In the genomic region with DNA sequence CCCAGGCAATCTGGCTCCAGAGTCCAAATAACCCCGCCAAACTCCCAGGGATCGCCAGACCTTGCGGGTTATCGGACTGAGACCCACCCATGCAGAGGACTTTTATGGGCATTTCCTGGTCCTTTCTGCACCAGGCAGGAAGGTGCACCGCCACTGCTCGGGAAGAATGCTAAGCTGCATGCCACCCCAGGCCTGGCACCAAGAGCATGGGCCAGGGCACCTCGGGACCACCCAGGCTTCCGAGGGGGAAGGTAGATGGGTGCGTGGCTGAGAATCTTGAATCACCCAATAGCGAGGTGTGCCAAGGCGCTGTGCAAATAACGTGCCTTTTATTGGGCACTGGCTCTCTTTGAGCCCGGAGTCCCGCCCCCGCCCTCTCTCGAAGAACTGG, we compare ENCODE assay signal across 8 cellular contexts. TPM values are rescaled to one million over a fixed set of nuclear protein-coding genes. Genes with fewer than 3 reads are reported as not detected.
DNase-seq lines count a peak whose midpoint lies in the region; ATAC-seq and TF ChIP-seq lines count a peak whose summit lies in the region.

No MANE protein-coding gene starts in this region.

- CTCF ChIA-PET in Calu3 (lab: Charles Lee) = interaction anchor here (0.6 to 1.7 kb wide), 7 partner anchors 13 to 1147 kb away, joined by 3 to 13 read pairs (median 4); no protein-coding TSS in a partner anchor

- H3K36me3 Mint-ChIP-seq in Calu3 (ENCODE audit: insufficient read depth, unreplicated experiment) = peaks cover 33% of the 10 kb centered on the region

- no peaks in the 10 kb centered on the region for H3K4me1 Mint-ChIP-seq in Calu3 (ENCODE audit: low read depth, unreplicated experiment)

- under 1% methylated on average over 16 of the region's 16 CpGs for WGBS in liver

- H3K27ac Mint-ChIP-seq in Calu3 (ENCODE audit: unreplicated experiment) = peak overlapping the region; percentile 68

- TF ChIP-seq CTCF in Calu3 (IDR thresholded peaks at IDR 0.05; ENCODE audit: unreplicated experiment) (no peak), brain microvascular endothelial cell (IDR thresholded peaks at IDR 0.05; ENCODE audit: low read depth, low read length, missing control alignments) (no peak), liver (IDR thresholded peaks at IDR 0.05; ENCODE audit: low read depth, low read length, missing input control) (no peak), thoracic aorta (IDR thresholded peaks at IDR 0.05) (no peak)

- no peaks in the 10 kb centered on the region for H3K27me3 Mint-ChIP-seq in Calu3 (ENCODE audit: unreplicated experiment)

- peak overlapping the region; percentile 79 for H3K4me3 Mint-ChIP-seq in Calu3 (ENCODE audit: low read depth, unreplicated experiment)

- peak; percentile 65 for DNase-seq in Calu3
- DNase-seq in NCI-H2227 (lab: John Stamatoyannopoulos, UW; ENCODE audit: unreplicated experiment) = peak; percentile 84
- DNase-seq in brain microvascular endothelial cell = no peak
- no peak for DNase-seq in thoracic aorta (ENCODE audit: low spot score)
- no peak for DNase-seq in SK-N-DZ (ENCODE audit: low spot score)
- DNase-seq in HPDE6-E6E7 (ENCODE audit: extremely low spot score) = no peak

- H3K9me3 ChIP-seq in liver (ENCODE audit: control insufficient read depth in 4 of 4, low read length in 3 of 4) (no peaks in the 10 kb centered on the region), thoracic aorta (no peaks in the 10 kb centered on the region)

- no peaks in the 10 kb centered on the region for H3K36me3 ChIP-seq in brain microvascular endothelial cell (replicated peaks)
- H3K36me3 ChIP-seq in liver (ENCODE audit: control insufficient read depth in 4 of 4, insufficient read depth in 3 of 4, low read depth in 1 of 4, low read length in 3 of 4) = no peaks in the 10 kb centered on the region
- H3K36me3 ChIP-seq in thoracic aorta = no peaks in the 10 kb centered on the region

- BruUV-seq in Calu3 (replicated peaks; lab: Mats Ljungman, UMichigan) = no TSS peak

- intact Hi-C loops in Calu3 (cut with micrococcal nuclease; ENCODE audit: unreplicated experiment) = no loop called here

- TF ChIP-seq RAD21 in liver (IDR thresholded peaks at IDR 0.05) = no peak

- ATAC-seq in GM21528 (IDR thresholded peaks at IDR 0.05; ENCODE audit: low FRiP score, unreplicated experiment) (peak; percentile 13), thoracic aorta (ENCODE audit: insufficient number of reproducible peaks, low FRiP score, low read depth) (no peak)

- H3K27me3 ChIP-seq in brain microvascular endothelial cell (replicated peaks) (no peaks in the 10 kb centered on the region), liver (ENCODE audit: control insufficient read depth in 4 of 4, insufficient read depth in 4 of 4, low read length in 3 of 4) (no peaks in the 10 kb centered on the region), thoracic aorta (replicated peaks; ENCODE audit: insufficient read depth) (no peaks in the 10 kb centered on the region)

- H3K4me3 ChIP-seq in brain microvascular endothelial cell (ENCODE audit: low read depth, low read length) (peak overlapping the region; percentile 61), liver (ENCODE audit: low read depth in 1 of 3, low read length in 3 of 3) (peak overlapping the region; percentile 57 to 84 (median 68)), thoracic aorta (peak overlapping the region; percentile 92)

- peaks cover 1 to 28% (median 20%) of the 10 kb centered on the region in 4 donors for H3K4me1 ChIP-seq in liver (ENCODE audit: control insufficient read depth in 4 of 4, insufficient read depth in 4 of 4, low read length in 3 of 4)
- peaks cover 0 to 36% of the 10 kb centered on the region in 2 donors for H3K4me1 ChIP-seq in thoracic aorta (ENCODE audit: control insufficient read depth in 1 of 2, low read depth in 2 of 2)

- H3K27ac ChIP-seq in brain microvascular endothelial cell (no peak overlapping the region), liver (ENCODE audit: low read depth in 1 of 2, low read length in 2 of 2) (peak overlapping the region; percentile 92 to 98), thoracic aorta (peak overlapping the region; percentile 92 to 98)

- no peaks in the 10 kb centered on the region for H3K9me3 Mint-ChIP-seq in Calu3 (ENCODE audit: low read depth, unreplicated experiment)

- in situ Hi-C loops in brain microvascular endothelial cell (cut with HindIII; ENCODE audit: low pct_ligation_motif_present, low sequenced_read_pairs) = no loop called here

- H3K9ac ChIP-seq in liver (ENCODE audit: low read depth in 1 of 2, low read length in 2 of 2) = peak overlapping the region; percentile 0 to 74

TF ChIP-seq in liver, 16 proteins besides CTCF, POLR2A, EP300 and RAD21:
- TF ChIP-seq, protein P1, sequence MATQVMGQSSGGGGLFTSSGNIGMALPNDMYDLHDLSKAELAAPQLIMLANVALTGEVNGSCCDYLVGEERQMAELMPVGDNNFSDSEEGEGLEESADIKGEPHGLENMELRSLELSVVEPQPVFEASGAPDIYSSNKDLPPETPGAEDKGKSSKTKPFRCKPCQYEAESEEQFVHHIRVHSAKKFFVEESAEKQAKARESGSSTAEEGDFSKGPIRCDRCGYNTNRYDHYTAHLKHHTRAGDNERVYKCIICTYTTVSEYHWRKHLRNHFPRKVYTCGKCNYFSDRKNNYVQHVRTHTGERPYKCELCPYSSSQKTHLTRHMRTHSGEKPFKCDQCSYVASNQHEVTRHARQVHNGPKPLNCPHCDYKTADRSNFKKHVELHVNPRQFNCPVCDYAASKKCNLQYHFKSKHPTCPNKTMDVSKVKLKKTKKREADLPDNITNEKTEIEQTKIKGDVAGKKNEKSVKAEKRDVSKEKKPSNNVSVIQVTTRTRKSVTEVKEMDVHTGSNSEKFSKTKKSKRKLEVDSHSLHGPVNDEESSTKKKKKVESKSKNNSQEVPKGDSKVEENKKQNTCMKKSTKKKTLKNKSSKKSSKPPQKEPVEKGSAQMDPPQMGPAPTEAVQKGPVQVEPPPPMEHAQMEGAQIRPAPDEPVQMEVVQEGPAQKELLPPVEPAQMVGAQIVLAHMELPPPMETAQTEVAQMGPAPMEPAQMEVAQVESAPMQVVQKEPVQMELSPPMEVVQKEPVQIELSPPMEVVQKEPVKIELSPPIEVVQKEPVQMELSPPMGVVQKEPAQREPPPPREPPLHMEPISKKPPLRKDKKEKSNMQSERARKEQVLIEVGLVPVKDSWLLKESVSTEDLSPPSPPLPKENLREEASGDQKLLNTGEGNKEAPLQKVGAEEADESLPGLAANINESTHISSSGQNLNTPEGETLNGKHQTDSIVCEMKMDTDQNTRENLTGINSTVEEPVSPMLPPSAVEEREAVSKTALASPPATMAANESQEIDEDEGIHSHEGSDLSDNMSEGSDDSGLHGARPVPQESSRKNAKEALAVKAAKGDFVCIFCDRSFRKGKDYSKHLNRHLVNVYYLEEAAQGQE (IDR thresholded peaks at IDR 0.05) = no peak
- TF ChIP-seq GABPA (IDR thresholded peaks at IDR 0.05 in 1 of 2, conservative IDR thresholded peaks at IDR 0.05 in 1 of 2) = no peak
- peak; percentile 24 to 26 for TF ChIP-seq HNF4A (conservative IDR thresholded peaks at IDR 0.05)
- peak; percentile 39 for TF ChIP-seq NR2F2 (IDR thresholded peaks at IDR 0.05)
- no peak for TF ChIP-seq TAF1 (conservative IDR thresholded peaks at IDR 0.05)

RNA-seq across cellular contexts. Expression of a gene that starts 0.4 kb away (rescaled TPM):
- total RNA-seq in Calu3 (2022) = 2.2 and 2.8 TPM in 2 replicates
- under 1 TPM; 0.08 to 0.09 TPM for total RNA-seq in liver
- polyA plus RNA-seq in liver = 1 to 10 TPM in 1 of 2 donors, under 1 TPM in 1; 0.88 to 1.0 TPM
- 1 to 10 TPM in 1 of 2 donors, not detected in 1; 1.6 TPM for total RNA-seq in thoracic aorta
- polyA plus RNA-seq in SK-N-DZ (2014; cell fraction: cytosol; rRNA removed) = not detected in 2 replicates
- polyA plus RNA-seq in SK-N-DZ (2014; cell fraction: nucleus; rRNA removed) = 0.83 TPM in 1 of 2 replicates, not detected in the other

RNA-seq across cellular contexts. Expression of a gene that starts 5.6 kb away (rescaled TPM):
- total RNA-seq in Calu3 (2022) (44.8 and 48.4 TPM in 2 replicates), liver (10 to 100 TPM; 30.4 to 35.0 TPM), thoracic aorta (10 to 100 TPM; 42.0 to 45.9 TPM)
- polyA plus RNA-seq in liver = 10 to 100 TPM; 34.0 to 45.1 TPM
- 26.2 and 31.3 TPM in 2 replicates for polyA plus RNA-seq in SK-N-DZ (2014; cell fraction: cytosol; rRNA removed)
- polyA plus RNA-seq in SK-N-DZ (2014; cell fraction: nucleus; rRNA removed) = 28.0 and 28.4 TPM in 2 replicates

RNA-seq across cellular contexts. Expression of a gene that starts 28.0 kb away (rescaled TPM):
- 24.7 and 25.7 TPM in 2 replicates for total RNA-seq in Calu3 (2022)
- 10 to 100 TPM; 10.6 to 18.2 TPM for total RNA-seq in liver
- 10 to 100 TPM; 10.7 to 12.7 TPM for polyA plus RNA-seq in liver
- total RNA-seq in thoracic aorta = 10 to 100 TPM; 10.0 to 14.7 TPM
- polyA plus RNA-seq in SK-N-DZ (2014; cell fraction: cytosol; rRNA removed) = 4.5 and 6.5 TPM in 2 replicates
- polyA plus RNA-seq in SK-N-DZ (2014; cell fraction: nucleus; rRNA removed) = 12.4 and 12.6 TPM in 2 replicates

RNA-seq across cellular contexts. Expression of a gene that starts 42.8 kb away (rescaled TPM):
- 55.8 and 56.8 TPM in 2 replicates for total RNA-seq in Calu3 (2022)
- total RNA-seq in liver = 1 to 10 TPM; 3.6 to 9.8 TPM
- polyA plus RNA-seq in liver = 1 to 10 TPM; 4.5 to 5.2 TPM
- total RNA-seq in thoracic aorta = 10 to 100 TPM; 24.3 to 30.2 TPM
- 80.9 and 94.0 TPM in 2 replicates for polyA plus RNA-seq in SK-N-DZ (2014; cell fraction: cytosol; rRNA removed)
- 33.0 and 42.7 TPM in 2 replicates for polyA plus RNA-seq in SK-N-DZ (2014; cell fraction: nucleus; rRNA removed)

RNA-seq across cellular contexts. Expression of a gene that starts 43.0 kb away (rescaled TPM):
- total RNA-seq in Calu3 (2022) (0.17 and 0.76 TPM in 2 replicates), liver (1 to 10 TPM in 1 of 2 donors, under 1 TPM in 1; 0.42 to 4.3 TPM), thoracic aorta (10 to 100 TPM in 1 of 2 donors, 1 to 10 TPM in 1; 6.6 to 11.9 TPM)
- under 1 TPM; 0.50 to 0.64 TPM for polyA plus RNA-seq in liver
- polyA plus RNA-seq in SK-N-DZ (2014; cell fraction: cytosol; rRNA removed) = 1.5 and 6.9 TPM in 2 replicates
- 3.0 and 4.9 TPM in 2 replicates for polyA plus RNA-seq in SK-N-DZ (2014; cell fraction: nucleus; rRNA removed)

Comparison
In these comparisons a context has a peak if more than half of its experiments do, and no peak if none do; other contexts are left out.
1. DNase-seq: peak in Calu3 (single experiment) and NCI-H2227 (single experiment); none in brain microvascular endothelial cell (single experiment), thoracic aorta (single experiment), SK-N-DZ (single experiment) and HPDE6-E6E7 (single experiment).
2. Peak in every context shown above with its lines, with median percentiles within 50 percentile points of each other: H3K4me3 ChIP-seq.